In the genomic region with DNA sequence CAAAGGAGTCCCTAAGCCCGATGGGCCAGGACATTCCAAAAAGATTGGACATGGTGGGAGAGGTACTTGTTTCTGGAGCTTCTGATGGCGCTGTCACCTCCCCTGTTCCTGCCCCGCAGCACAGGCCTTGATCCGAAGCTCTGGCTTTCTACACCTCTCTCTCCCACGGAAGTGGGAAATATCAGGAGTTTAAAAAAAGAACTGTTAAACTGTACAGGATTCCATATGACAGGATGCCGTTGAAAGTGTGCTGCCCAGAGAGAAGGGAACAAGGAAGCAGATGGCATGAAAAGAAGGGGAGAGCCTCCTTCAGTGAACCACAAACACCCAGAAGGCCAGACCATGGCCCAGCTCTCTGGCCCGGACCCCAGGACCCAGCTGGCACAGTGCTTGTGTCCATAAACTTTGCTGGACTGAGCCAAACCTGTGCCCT, we compare ENCODE assay signal across 19 cellular contexts. TPM values are rescaled to one million over a fixed set of nuclear protein-coding genes. Genes with fewer than 3 reads are reported as not detected.
DNase-seq lines count a peak whose midpoint lies in the region; ATAC-seq and TF ChIP-seq lines count a peak whose summit lies in the region.
"Had no signal": no experiment of that assay in that cellular context is flagged by ENCODE, and none has a peak within 500 bp of the region (broad histone marks: within the 10 kb centered on the region; RNA-seq: fewer than 3 reads in every experiment).

No MANE protein-coding gene starts in this region.

- no peak for TF ChIP-seq CTCF in brain (conservative IDR thresholded peaks at IDR 0.05)
- no peak for TF ChIP-seq CTCF in spleen (IDR thresholded peaks at IDR 0.05 in 8 of 11, conservative IDR thresholded peaks at IDR 0.05 in 3 of 11)
- no peak for TF ChIP-seq CTCF in ovary (IDR thresholded peaks at IDR 0.05)

- H3K27ac ChIP-seq in spleen (peak overlapping the region in 5 of 8 donors; percentile 5 to 63 (median 42)), ovary (no peak overlapping the region)
- H3K27ac ChIP-seq: Peyer's patch, SJSA1 had no signal

- peak overlapping the region in 4 of 5 experiments; percentile 10 to 80 (median 53) for H3K27ac Mint-ChIP-seq in brain
- H3K27ac Mint-ChIP-seq: CD4-positive, CD25-positive, alpha-beta regulatory T cell had no signal

- TF ChIP-seq POLR2A in spleen (IDR thresholded peaks at IDR 0.05), result no peak
- TF ChIP-seq POLR2A in ovary (IDR thresholded peaks at IDR 0.05), result no peak

- ATAC-seq in HG02970 (IDR thresholded peaks at IDR 0.05; ENCODE audit: low FRiP score, unreplicated experiment), result no peak
- ATAC-seq: GM12878 had no signal

- peaks cover 0 to 5% (median 0%) of the 10 kb centered on the region in 6 donors for H3K36me3 ChIP-seq in spleen
- H3K36me3 ChIP-seq in ovary, result no peaks in the 10 kb centered on the region
- H3K36me3 ChIP-seq: Peyer's patch, SJSA1 had no signal

- WGBS in spleen, 5 donors, result 14 to 35% (median 19%) methylated on average over 7 of the region's 7 CpGs
- WGBS in ovary, 3 donors, result 68 to 77% (median 74%) methylated on average over 7 of the region's 7 CpGs

- peaks cover 22% of the 10 kb centered on the region for H3K4me1 Mint-ChIP-seq in brain
- H3K4me1 Mint-ChIP-seq: CD4-positive, CD25-positive, alpha-beta regulatory T cell had no signal

- peaks cover 0 to 16% (median 0%) of the 10 kb centered on the region in 7 donors for H3K27me3 ChIP-seq in spleen (replicated peaks in 1 of 7)
- H3K27me3 ChIP-seq in ovary, result no peaks in the 10 kb centered on the region
- H3K27me3 ChIP-seq: Peyer's patch, SJSA1 had no signal

- H3K27me3 Mint-ChIP-seq in brain, result no peaks in the 10 kb centered on the region

- peaks cover 0 to 17% (median 3%) of the 10 kb centered on the region in 6 donors for H3K4me1 ChIP-seq in spleen
- no peaks in the 10 kb centered on the region for H3K4me1 ChIP-seq in ovary (ENCODE audit: insufficient read depth)
- H3K4me1 ChIP-seq: Peyer's patch, SJSA1 had no signal

- DNase-seq in Kasumi-1 (lab: John Stamatoyannopoulos, UW), result peak; percentile 75 to 80
- peak; percentile 50 for DNase-seq in cardiac septum (ENCODE audit: low spot score)
- peak; percentile 55 for DNase-seq in spleen
- DNase-seq in kidney tubule cell (ENCODE audit: low spot score), result no peak
- no peak for DNase-seq in ovary
- DNase-seq: CD4-positive, CD25-positive, alpha-beta regulatory T cell; DMS79; KG1; NCI-H1105; NCI-H146; NCI-H2029; NCI-H345; NCI-H524; NCI-H774; Peyer's patch had no signal

- H3K9me3 Mint-ChIP-seq in brain, result no peaks in the 10 kb centered on the region
- H3K9me3 Mint-ChIP-seq: CD4-positive, CD25-positive, alpha-beta regulatory T cell had no signal

- no peaks in the 10 kb centered on the region for H3K9me3 ChIP-seq in spleen
- H3K9me3 ChIP-seq in ovary, result no peaks in the 10 kb centered on the region
- H3K9me3 ChIP-seq: Peyer's patch, SJSA1 had no signal

- H3K36me3 Mint-ChIP-seq in brain, result peaks cover 7% of the 10 kb centered on the region

- H3K4me3 ChIP-seq in spleen, result no peak overlapping the region
- no peak overlapping the region for H3K4me3 ChIP-seq in ovary
- H3K4me3 ChIP-seq: GM12878, Peyer's patch, SJSA1 had no signal

- intact Hi-C loops in cardiac septum (cut with DNase I) (no loop called here), spleen (cut with DNase I; ENCODE audit: low total_unique reads) (no loop called here), ovary (cut with DNase I) (no loop called here)

- no peak overlapping the region for H3K4me3 Mint-ChIP-seq in brain
- H3K4me3 Mint-ChIP-seq: CD4-positive, CD25-positive, alpha-beta regulatory T cell had no signal

- TF ChIP-seq EP300 in ovary (IDR thresholded peaks at IDR 0.05), result no peak

RNA-seq across cellular contexts. Expression of gene SLC2A8, which starts 26.8 kb away (rescaled TPM):
- 23.4 TPM for polyA plus RNA-seq in brain (ENCODE audit: insufficient read depth, low read depth, low replicate concordance)
- 14.5 TPM for total RNA-seq in cardiac septum
- 10 to 100 TPM; 16.8 to 32.0 (median 23.0) TPM for total RNA-seq in spleen
- polyA plus RNA-seq in spleen, result 10 to 100 TPM; 10.0 to 18.3 (median 14.5) TPM
- total RNA-seq in ovary, result 10 to 100 TPM in 6 of 7 donors, 1 to 10 TPM in 1; 9.4 to 21.2 (median 17.9) TPM
- 10 to 100 TPM in 1 of 2 donors, 1 to 10 TPM in 1; 6.2 to 17.2 TPM for polyA plus RNA-seq in ovary

RNA-seq across cellular contexts. Expression of gene ZNF79, which starts 54.0 kb away (rescaled TPM):
- polyA plus RNA-seq in brain (ENCODE audit: insufficient read depth, low read depth, low replicate concordance), result 6.6 TPM
- 5.5 TPM for total RNA-seq in cardiac septum
- 10 to 100 TPM; 10.4 to 14.7 (median 12.7) TPM for total RNA-seq in spleen
- 1 to 10 TPM; 2.3 to 4.1 (median 3.8) TPM for polyA plus RNA-seq in spleen
- 10 to 100 TPM in 5 of 7 donors, 1 to 10 TPM in 2; 6.8 to 12.3 (median 11.0) TPM for total RNA-seq in ovary
- 1 to 10 TPM; 3.9 to 8.1 TPM for polyA plus RNA-seq in ovary

Comparison
In these comparisons a context has a peak if more than half of its experiments do, and no peak if none do; other contexts are left out.
1. DNase-seq: peak in Kasumi-1 (2 of 2), cardiac septum (single experiment) and spleen (single experiment); none in kidney tubule cell (single experiment) and ovary (0 of 5).
2. H3K27ac ChIP-seq: peak in spleen (5 of 8); none in ovary (0 of 2).